In the genomic region with DNA sequence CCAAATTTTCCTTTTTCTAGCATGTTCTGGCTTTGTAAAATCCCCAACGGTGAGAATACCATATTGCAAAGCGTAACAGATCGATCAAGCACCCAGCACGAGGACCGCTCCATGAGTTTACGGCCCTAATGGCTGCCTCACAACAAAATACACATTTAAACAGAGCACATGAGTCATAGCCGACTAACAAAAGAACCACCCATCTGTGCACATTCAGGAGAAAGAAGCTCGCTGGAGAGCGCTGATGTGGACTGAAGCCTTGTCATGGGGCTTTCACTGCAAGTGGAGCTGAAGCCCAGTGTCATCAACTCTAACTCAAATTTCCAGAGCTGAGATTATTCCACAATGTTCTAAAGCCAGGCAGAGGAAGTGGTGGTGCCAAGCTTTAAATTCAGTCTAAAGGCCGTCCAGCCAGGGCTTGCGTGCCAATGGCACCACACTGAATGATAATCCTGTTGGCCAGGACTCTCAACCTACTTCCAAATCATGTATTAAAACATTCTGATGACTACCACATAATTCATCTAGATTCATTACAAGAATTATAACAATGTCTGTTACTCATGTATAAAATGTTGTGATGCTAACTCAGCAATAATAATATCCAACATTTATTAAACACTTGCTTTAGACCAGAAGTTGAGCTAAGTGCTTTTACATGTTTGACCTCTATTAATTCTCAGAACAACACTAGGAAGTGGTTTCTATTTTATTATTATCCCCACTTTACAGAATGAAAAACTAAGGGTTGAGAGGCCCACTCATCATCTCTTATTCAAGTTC, we compare ENCODE assay signal across 1 cellular context.
A peak's percentile ranks its signal among the peaks of the same experiment; 100 is the strongest.
TF ChIP-seq lines count a peak whose summit lies in the region.

No MANE protein-coding gene starts in this region.

TF ChIP-seq in K562, 482 proteins besides CTCF, POLR2A, EP300 and RAD21:
- TF ChIP-seq, protein P1, sequence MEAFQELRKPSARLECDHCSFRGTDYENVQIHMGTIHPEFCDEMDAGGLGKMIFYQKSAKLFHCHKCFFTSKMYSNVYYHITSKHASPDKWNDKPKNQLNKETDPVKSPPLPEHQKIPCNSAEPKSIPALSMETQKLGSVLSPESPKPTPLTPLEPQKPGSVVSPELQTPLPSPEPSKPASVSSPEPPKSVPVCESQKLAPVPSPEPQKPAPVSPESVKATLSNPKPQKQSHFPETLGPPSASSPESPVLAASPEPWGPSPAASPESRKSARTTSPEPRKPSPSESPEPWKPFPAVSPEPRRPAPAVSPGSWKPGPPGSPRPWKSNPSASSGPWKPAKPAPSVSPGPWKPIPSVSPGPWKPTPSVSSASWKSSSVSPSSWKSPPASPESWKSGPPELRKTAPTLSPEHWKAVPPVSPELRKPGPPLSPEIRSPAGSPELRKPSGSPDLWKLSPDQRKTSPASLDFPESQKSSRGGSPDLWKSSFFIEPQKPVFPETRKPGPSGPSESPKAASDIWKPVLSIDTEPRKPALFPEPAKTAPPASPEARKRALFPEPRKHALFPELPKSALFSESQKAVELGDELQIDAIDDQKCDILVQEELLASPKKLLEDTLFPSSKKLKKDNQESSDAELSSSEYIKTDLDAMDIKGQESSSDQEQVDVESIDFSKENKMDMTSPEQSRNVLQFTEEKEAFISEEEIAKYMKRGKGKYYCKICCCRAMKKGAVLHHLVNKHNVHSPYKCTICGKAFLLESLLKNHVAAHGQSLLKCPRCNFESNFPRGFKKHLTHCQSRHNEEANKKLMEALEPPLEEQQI (IDR thresholded peaks at IDR 0.05): no peak
- TF ChIP-seq ZNF75A (CRISPR knock-in tag; IDR thresholded peaks at IDR 0.05): no peak
- no peak for TF ChIP-seq MEF2A (IDR thresholded peaks at IDR 0.05; ENCODE audit: control insufficient read depth, low read depth, low read length)
- TF ChIP-seq CC2D1A (IDR thresholded peaks at IDR 0.05): no peak
- peak; percentile 69 for TF ChIP-seq C11orf30 (IDR thresholded peaks at IDR 0.05; ENCODE audit: low read depth)
- TF ChIP-seq BDP1 (IDR thresholded peaks at IDR 0.05; ENCODE audit: insufficient read depth, insufficient read length): no peak
- TF ChIP-seq HDAC8 (tag; IDR thresholded peaks at IDR 0.05): no peak
- TF ChIP-seq MAFK (IDR thresholded peaks at IDR 0.05; ENCODE audit: low read length): peak; percentile 50; the same call in 1 of the 2 replicates
- TF ChIP-seq ZNF316 (IDR thresholded peaks at IDR 0.05): peak; percentile 83
- no peak for TF ChIP-seq ZNF253 (CRISPR knock-in tag; conservative IDR thresholded peaks at IDR 0.05)
- TF ChIP-seq, protein P2, sequence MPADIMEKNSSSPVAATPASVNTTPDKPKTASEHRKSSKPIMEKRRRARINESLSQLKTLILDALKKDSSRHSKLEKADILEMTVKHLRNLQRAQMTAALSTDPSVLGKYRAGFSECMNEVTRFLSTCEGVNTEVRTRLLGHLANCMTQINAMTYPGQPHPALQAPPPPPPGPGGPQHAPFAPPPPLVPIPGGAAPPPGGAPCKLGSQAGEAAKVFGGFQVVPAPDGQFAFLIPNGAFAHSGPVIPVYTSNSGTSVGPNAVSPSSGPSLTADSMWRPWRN (IDR thresholded peaks at IDR 0.05; ENCODE audit: low read depth): no peak
- TF ChIP-seq ZNF3 (CRISPR knock-in tag; IDR thresholded peaks at IDR 0.05): no peak
- TF ChIP-seq MAFG (tag; conservative IDR thresholded peaks at IDR 0.05): peak; percentile 57
- TF ChIP-seq CBX3 (IDR thresholded peaks at IDR 0.05; ENCODE audit: borderline replicate concordance in 1 of 2, low read length in 2 of 2): no peak
